ENCODE assay signal across 26 cellular contexts in the genomic region with DNA sequence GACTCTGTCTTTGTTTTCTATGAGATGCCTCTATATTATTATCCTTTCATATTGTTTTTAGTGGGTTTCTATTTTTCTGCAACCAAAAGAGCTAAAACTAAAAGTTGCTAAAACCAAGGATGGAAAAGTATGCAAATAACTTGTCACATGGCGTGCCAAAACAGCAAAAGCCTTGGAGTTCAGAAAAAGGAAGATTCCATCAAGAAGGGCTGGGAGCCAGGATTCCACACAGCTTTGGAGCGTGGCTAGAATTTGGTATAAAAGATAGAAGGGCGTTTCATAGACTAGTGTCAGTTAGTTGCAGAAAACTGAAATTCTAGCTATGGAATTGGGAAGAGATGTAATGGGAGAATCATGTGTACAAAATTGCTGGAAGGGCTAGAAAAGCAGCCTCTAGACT. TPM values are rescaled to one million over a fixed set of nuclear protein-coding genes. Genes with fewer than 3 reads are reported as not detected.
DNase-seq lines count a peak whose midpoint lies in the region; ATAC-seq and TF ChIP-seq lines count a peak whose summit lies in the region.
"Had no signal": no experiment of that assay in that cellular context is flagged by ENCODE, and none has a peak within 500 bp of the region (broad histone marks: within the 10 kb centered on the region; RNA-seq: fewer than 3 reads in every experiment).

No MANE protein-coding gene starts in this region.

- H3K27me3 Mint-ChIP-seq in stimulated activated naive B cell treated with anti-CD40 and anti-IgM and Interleukin-4, amounts not matched to agents 10 μg/mL and 1 μg/mL and 100 μg/mL, for 72 hours: no peaks in the 10 kb centered on the region

- peak overlapping the region; percentile 84 for H3K27ac Mint-ChIP-seq in stimulated activated naive B cell treated with anti-CD40 and anti-IgM and Interleukin-4, amounts not matched to agents 10 μg/mL and 1 μg/mL and 100 μg/mL, for 72 hours

- no peaks in the 10 kb centered on the region for H3K36me3 ChIP-seq in Peyer's patch
- H3K36me3 ChIP-seq: HAP-1, SJSA1 had no signal

- no peak for TF ChIP-seq POLR2A in Peyer's patch (IDR thresholded peaks at IDR 0.05)

- peaks cover 0 to 17% of the 10 kb centered on the region in 2 donors for H3K36me3 Mint-ChIP-seq in stimulated activated naive B cell treated with anti-CD40 and anti-IgM and Interleukin-4, amounts not matched to agents 10 μg/mL and 1 μg/mL and 100 μg/mL, for 72 hours

- peak; percentile 32 for DNase-seq in AG20443 (ENCODE audit: low spot score)
- DNase-seq in Peyer's patch: no peak
- peak; percentile 50 for DNase-seq in fibroblast of the aortic adventitia (ENCODE audit: low read depth)
- no peak for DNase-seq in stimulated activated naive B cell treated with anti-CD40 and anti-IgM and Interleukin-4, amounts not matched to agents 10 μg/mL and 1 μg/mL and 100 μg/mL, for 72 hours
- no peak for DNase-seq in stimulated activated CD4-positive, alpha-beta T cell treated with anti-CD3 and anti-CD28 coated beads, Interleukin-1b, Interleukin-23, amount 100 ng/mL, for 48 hours
- DNase-seq: Calu3; DMS79 treated with DMSO at 0.1 percent for 48 hours; GF-D8; GOT3; NCI-H1048; NCI-H1417; NCI-H1694; NCI-H2029 treated with DMSO at 0.1 percent for 48 hours; NCI-H446 treated with DMSO at 0.1 percent for 48 hours; NCI-H526; NCI-H82; NK-92 treated with Interleukin-12 subunit alpha and Interleukin-12 subunit beta, amount 100 ng/mL, for 24 hours; PC-9; Right ventricle myocardium superior; RPMI8226 had no signal

- no peak for ATAC-seq in stimulated activated naive B cell treated with anti-CD40 and anti-IgM and Interleukin-4, amounts not matched to agents 10 μg/mL and 1 μg/mL and 100 μg/mL, for 72 hours (replicated peaks)
- ATAC-seq in GM18867 (IDR thresholded peaks at IDR 0.05; ENCODE audit: unreplicated experiment): no peak
- no peak for ATAC-seq in HG03175 (IDR thresholded peaks at IDR 0.05; ENCODE audit: unreplicated experiment)

- H3K4me1 Mint-ChIP-seq in stimulated activated naive B cell treated with anti-CD40 and anti-IgM and Interleukin-4, amounts not matched to agents 10 μg/mL and 1 μg/mL and 100 μg/mL, for 72 hours: peaks cover 26 to 29% of the 10 kb centered on the region in 2 donors

- peak overlapping the region in 2 of 4 donors; percentile 26 to 29 for H3K4me3 ChIP-seq in Peyer's patch
- no peak overlapping the region for H3K4me3 ChIP-seq in fibroblast of the aortic adventitia (ENCODE audit: low read depth, low read length)
- H3K4me3 ChIP-seq: HAP-1, PC-9, SJSA1 had no signal

- H3K4me1 ChIP-seq in Peyer's patch: peaks cover 0 to 21% (median 0%) of the 10 kb centered on the region in 4 donors
- H3K4me1 ChIP-seq: HAP-1 had no signal

- H3K27me3 ChIP-seq in Peyer's patch: no peaks in the 10 kb centered on the region
- H3K27me3 ChIP-seq: SJSA1 had no signal

- no peaks in the 10 kb centered on the region for H3K9me3 ChIP-seq in Peyer's patch
- H3K9me3 ChIP-seq: HAP-1 had no signal

- H3K27ac ChIP-seq in Peyer's patch: peak overlapping the region in 3 of 4 donors; percentile 45 to 82 (median 72)
- H3K27ac ChIP-seq: PC-9, SJSA1 had no signal

- peaks cover 5 to 19% of the 10 kb centered on the region in 2 donors for H3K9me3 Mint-ChIP-seq in stimulated activated naive B cell treated with anti-CD40 and anti-IgM and Interleukin-4, amounts not matched to agents 10 μg/mL and 1 μg/mL and 100 μg/mL, for 72 hours

- no peak for TF ChIP-seq CTCF in Peyer's patch (IDR thresholded peaks at IDR 0.05)
- no peak for TF ChIP-seq CTCF in fibroblast of the aortic adventitia (IDR thresholded peaks at IDR 0.05; ENCODE audit: insufficient read depth, low read length)

- no peak overlapping the region for H3K4me3 Mint-ChIP-seq in stimulated activated naive B cell treated with anti-CD40 and anti-IgM and Interleukin-4, amounts not matched to agents 10 μg/mL and 1 μg/mL and 100 μg/mL, for 72 hours
- H3K4me3 Mint-ChIP-seq: CD14-positive monocyte had no signal

RNA-seq across cellular contexts. Expression of gene SCYGR1, which starts 4.1 kb away (rescaled TPM):
- total RNA-seq in Peyer's patch (not detected), fibroblast of the aortic adventitia (ENCODE audit: low replicate concordance) (not detected in 2 replicates)
- total RNA-seq: A172, Calu3, PC-9, Right ventricle myocardium superior, SJSA1 had no signal

RNA-seq across cellular contexts. Expression of gene TM4SF20, which starts 4.6 kb away (rescaled TPM):
- 100 to 1,000 TPM in 3 of 4 donors, 1 to 10 TPM in 1; 4.1 to 489 (median 221) TPM for total RNA-seq in Peyer's patch
- total RNA-seq in fibroblast of the aortic adventitia (ENCODE audit: low replicate concordance): 0.57 TPM in 1 of 2 replicates, not detected in the other
- total RNA-seq: A172, Calu3, PC-9, Right ventricle myocardium superior, SJSA1 had no signal

RNA-seq across cellular contexts. Expression of gene MFF, which starts 58.6 kb away (rescaled TPM):
- total RNA-seq in Peyer's patch: 100 to 1,000 TPM in 3 of 4 donors, 10 to 100 TPM in 1; 64.8 to 182 (median 109) TPM
- total RNA-seq in fibroblast of the aortic adventitia (ENCODE audit: low replicate concordance): 82.3 and 96.9 TPM in 2 replicates

Comparison
In these comparisons a context has a peak if more than half of its experiments do, and no peak if none do; other contexts are left out.
1. DNase-seq: peak in AG20443 (single experiment) and fibroblast of the aortic adventitia (single experiment); none in Peyer's patch (0 of 3), stimulated activated naive B cell treated with anti-CD40 and anti-IgM and Interleukin-4, amounts not matched to agents 10 μg/mL and 1 μg/mL and 100 μg/mL, for 72 hours (single experiment) and stimulated activated CD4-positive, alpha-beta T cell treated with anti-CD3 and anti-CD28 coated beads, Interleukin-1b, Interleukin-23, amount 100 ng/mL, for 48 hours (single experiment).